ENCODE assay signal across 8 cellular contexts in the genomic region with DNA sequence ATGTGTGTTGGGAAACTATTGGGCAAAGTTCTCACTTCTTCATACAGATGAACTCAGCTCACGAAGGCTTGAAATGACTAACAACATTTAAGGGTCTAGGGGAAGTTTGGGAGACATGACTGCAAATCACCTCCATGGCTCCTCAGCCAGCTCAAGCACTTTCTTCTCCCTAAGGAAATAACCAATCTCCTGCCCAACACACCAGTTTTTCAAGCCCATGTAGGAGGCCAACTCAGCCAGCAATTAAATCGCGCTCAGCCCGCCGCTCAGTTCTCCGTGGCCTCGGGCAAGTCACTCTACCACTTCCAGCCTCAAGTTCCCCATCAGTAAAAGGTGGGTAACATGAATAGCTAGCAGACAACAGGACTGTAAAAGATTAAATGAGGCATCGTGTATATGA. TPM values are rescaled to one million over a fixed set of nuclear protein-coding genes. Genes with fewer than 3 reads are reported as not detected.
DNase-seq lines count a peak whose midpoint lies in the region; ATAC-seq, FAIRE-seq and TF ChIP-seq lines count a peak whose summit lies in the region.

No MANE protein-coding gene starts in this region.

- BruUV-seq in K562 (replicated peaks; lab: Mats Ljungman, UMichigan) = TSS peak; percentile 49

- H2AFZ ChIP-seq in K562 (ENCODE audit: low read depth, low read length) = peak overlapping the region; percentile 25

- H3K4me1 ChIP-seq in ES-I3 (ENCODE audit: insufficient read depth, low read length) (peaks cover 26% of the 10 kb centered on the region; the same call in 1 of the 2 replicates), K562 (replicated peaks in 1 of 2; ENCODE audit: control insufficient read depth in 2 of 2, insufficient read depth in 2 of 2, low read length in 2 of 2) (peaks cover 15 to 36% of the 10 kb centered on the region in 2 experiments; a peak in 4 of 5 replicates), lower lobe of right lung (peaks cover 73% of the 10 kb centered on the region), tibial nerve (peaks cover 0 to 77% (median 48%) of the 10 kb centered on the region in 4 donors)

- in situ Hi-C loops in K562 (cut with MboI) = no loop called here

- H3K27ac ChIP-seq in K562 (ENCODE audit: extremely low read depth, low read depth, low read length) = peak overlapping the region; percentile 95
- peak overlapping the region; percentile 97 for H3K27ac ChIP-seq in lower lobe of right lung
- H3K27ac ChIP-seq in tibial nerve = peak overlapping the region; percentile 91 to 99 (median 96)

- DNase-seq in M059J (ENCODE audit: low read depth) = peak; percentile 38
- DNase-seq in K562 (ENCODE audit: extremely low read depth in 1 of 4, low spot score in 3 of 4) = peak in 1 of 4 experiments; percentile 17
- DNase-seq in lower lobe of right lung = no peak
- no peak for DNase-seq in tibial nerve (ENCODE audit: low spot score in 2 of 2)
- DNase-seq in iPS-NIHi11 (ENCODE audit: low spot score) = no peak
- DNase-seq in HEK293T (ENCODE audit: extremely low spot score) = no peak

- H3K36me3 ChIP-seq in ES-I3 (ENCODE audit: insufficient read depth, low read length) = 0 out of 2 replicates have a peak, but pooled peaks cover 3% of the 10 kb centered on the region
- H3K36me3 ChIP-seq in K562 (ENCODE audit: control insufficient read depth, insufficient read depth, low read length) = peaks cover 39% of the 10 kb centered on the region; the same call in 2 of the 3 replicates
- H3K36me3 ChIP-seq in lower lobe of right lung = peaks cover 21% of the 10 kb centered on the region
- peaks cover 0 to 4% (median 0%) of the 10 kb centered on the region in 3 donors for H3K36me3 ChIP-seq in tibial nerve

- no peak for FAIRE-seq in K562 (lab: Jason Lieb, UNC)

- CTCF ChIA-PET in K562 (lab: Yijun Ruan, JAX; ENCODE audit: low intra/inter-chr PET ratio) = no interaction called here
- CTCF ChIA-PET in HEK293T (lab: Yijun Ruan, JAX) = no interaction called here

- WGBS in K562 (ENCODE audit: insufficient coverage, low coverage, missing lambda C conversion rate) = 2% methylated on average over 8 of the region's 8 CpGs
- 1% methylated on average over 8 of the region's 8 CpGs for WGBS in tibial nerve, 2 donors

- TF ChIP-seq RAD21 in K562 (CRISPR knock-in tag; conservative IDR thresholded peaks at IDR 0.05 in 1 of 2, IDR thresholded peaks at IDR 0.05 in 1 of 2) = no peak

- 0 out of 2 replicates have a peak, but pooled peaks cover 17% of the 10 kb centered on the region for H4K20me1 ChIP-seq in K562 (replicated peaks; ENCODE audit: control insufficient read depth, insufficient read depth, low read length)

- peaks cover 57% of the 10 kb centered on the region for H3K79me2 ChIP-seq in K562 (ENCODE audit: control insufficient read depth, insufficient read depth, low read length)

- H3K9ac ChIP-seq in ES-I3 (ENCODE audit: low read depth, low read length) (peak overlapping the region; percentile 93), K562 (ENCODE audit: insufficient read depth in 1 of 2, low read depth in 2 of 2, low read length in 2 of 2) (peak overlapping the region; percentile 93 to 97)

- H3K4me2 ChIP-seq in K562 (ENCODE audit: insufficient read depth, low read length) = peak overlapping the region; percentile 80

- peak overlapping the region; percentile 61 for H3K4me3 ChIP-seq in K562
- H3K4me3 ChIP-seq in lower lobe of right lung = peak overlapping the region; percentile 95
- peak overlapping the region; percentile 59 to 84 (median 70) for H3K4me3 ChIP-seq in tibial nerve

- POLR2A ChIA-PET in K562 (lab: Yijun Ruan, JAX) (interaction anchor here (0.6 to 3.1 kb wide), 12 partner anchors 14 to 1413 kb away, joined by 3 to 31 read pairs (median 4); no protein-coding TSS in a partner anchor), HEK293T (lab: Yijun Ruan, JAX) (interaction anchor here (0.9 to 3.3 kb wide), 12 partner anchors 9 to 106 kb away, joined by 3 to 24 read pairs (median 4); a partner anchor contains a TSS)

- no peak for TF ChIP-seq POLR2A in K562 (conservative IDR thresholded peaks at IDR 0.05)
- TF ChIP-seq POLR2A in tibial nerve (IDR thresholded peaks at IDR 0.05) = no peak

- no peaks in the 10 kb centered on the region for H3K9me1 ChIP-seq in K562 (ENCODE audit: control insufficient read depth, insufficient read depth, low read length)

- TF ChIP-seq EP300 in K562 (IDR thresholded peaks at IDR 0.05; ENCODE audit: low read length) (no peak), tibial nerve (IDR thresholded peaks at IDR 0.05) (no peak)

- ATAC-seq in K562 (no peak), lower lobe of right lung (no peak), GM18517 (IDR thresholded peaks at IDR 0.05; ENCODE audit: unreplicated experiment) (no peak)

- no peaks in the 10 kb centered on the region for H3K9me3 ChIP-seq in ES-I3 (ENCODE audit: control insufficient read depth, insufficient read depth, low read length)
- H3K9me3 ChIP-seq in K562 (replicated peaks; ENCODE audit: control insufficient read depth, insufficient read depth, low read depth, low read length) = no peaks in the 10 kb centered on the region
- H3K9me3 ChIP-seq in lower lobe of right lung = no peaks in the 10 kb centered on the region
- H3K9me3 ChIP-seq in tibial nerve = no peaks in the 10 kb centered on the region

- H3K27me3 ChIP-seq in K562 (ENCODE audit: control insufficient read depth in 2 of 2, insufficient read depth in 2 of 2, low read length in 2 of 2) (no peaks in the 10 kb centered on the region), lower lobe of right lung (ENCODE audit: low read depth) (no peaks in the 10 kb centered on the region), tibial nerve (no peaks in the 10 kb centered on the region)

- intact Hi-C loops in K562 (cut with micrococcal nuclease) (no loop called here), lower lobe of right lung (cut with DNase I) (no loop called here)

- TF ChIP-seq CTCF in K562 (IDR thresholded peaks at IDR 0.05 in 2 of 3, conservative IDR thresholded peaks at IDR 0.05 in 1 of 3; ENCODE audit: insufficient read depth in 2 of 3, low read depth in 1 of 3, low read length in 3 of 3) (no peak), lower lobe of right lung (IDR thresholded peaks at IDR 0.05) (no peak), tibial nerve (IDR thresholded peaks at IDR 0.05) (no peak)

RNA-seq across cellular contexts. Expression of a gene that starts 0.8 kb away (rescaled TPM):
- total RNA-seq in M059J (2014; rRNA removed; shearing (Covaris generic)) = 22.6 and 28.3 TPM in 2 replicates
- total RNA-seq in K562 (2011; cell fraction: chromatin; rRNA removed; ENCODE audit: low replicate concordance) = 48.1 and 83.3 TPM in 2 replicates
- 38.3 and 41.5 TPM in 2 replicates for total RNA-seq in K562 (2011; cell fraction: nucleolus; rRNA removed)
- 41.4 and 45.6 TPM in 2 replicates for total RNA-seq in K562 (2011; cell fraction: nucleoplasm; rRNA removed)
- total RNA-seq in K562 (2014; rRNA removed) (24.9 and 39.1 TPM in 2 replicates), K562 (2014; rRNA removed; fragmentation: Illumina TruSeq; extraction: Trizol) (23.5 and 24.1 TPM in 2 replicates), K562 (2015; rRNA removed; fragmentation: Illumina TruSeq; extraction: Trizol) (25.5 and 26.3 TPM in 2 replicates), K562 (2021) (47.3 and 53.6 TPM in 2 replicates), lower lobe of right lung (75.0 TPM), tibial nerve (10 to 100 TPM; 47.4 to 49.2 (median 48.5) TPM)
- polyA plus RNA-seq in K562 (2011; rRNA removed) (44.4 and 53.8 TPM in 2 replicates), K562 (2014; fragmentation: Illumina TruSeq; extraction: Trizol) (47.7 and 53.0 TPM in 2 replicates), K562 (2014; fragmentation: Nextera tagmentation; extraction: Ambion mirVana) (10 to 100 TPM; 14.3 to 22.3 TPM), K562 (2014; rRNA removed) (39.8 and 45.4 TPM in 2 replicates)
- 32.6 and 35.2 TPM in 2 replicates for polyA plus RNA-seq in K562 (2011; cell fraction: cytosol; rRNA removed)
- 57.4 and 60.2 TPM in 2 replicates for polyA plus RNA-seq in K562 (2011; cell fraction: nucleus; rRNA removed)
- 44.3 and 46.7 TPM in 2 replicates for polyA plus RNA-seq in K562 (2012)
- 28.0 and 31.6 TPM in 2 replicates for polyA minus RNA-seq in K562 (2011; rRNA and poly(A)+ RNA removed)
- 18.9 and 27.0 TPM in 2 replicates for polyA minus RNA-seq in K562 (2011; cell fraction: cytosol; rRNA and poly(A)+ RNA removed)
- 13.5 and 18.8 TPM in 2 replicates for polyA minus RNA-seq in K562 (2011; cell fraction: nucleus; rRNA and poly(A)+ RNA removed)

RNA-seq across cellular contexts. Expression of a gene that starts 26.5 kb away (rescaled TPM):
- total RNA-seq in M059J (2014; rRNA removed; shearing (Covaris generic)) = not detected in 2 replicates
- total RNA-seq in K562 (2011; cell fraction: chromatin; rRNA removed; ENCODE audit: low replicate concordance) = 8.4 and 14.5 TPM in 2 replicates
- 6.3 and 6.8 TPM in 2 replicates for total RNA-seq in K562 (2011; cell fraction: nucleolus; rRNA removed)
- 8.3 and 17.9 TPM in 2 replicates for total RNA-seq in K562 (2011; cell fraction: nucleoplasm; rRNA removed)
- not detected in 2 replicates for total RNA-seq in K562 (2014; rRNA removed)
- total RNA-seq in K562 (2014; rRNA removed; fragmentation: Illumina TruSeq; extraction: Trizol) = 0.25 and 0.41 TPM in 2 replicates
- 0.25 and 0.38 TPM in 2 replicates for total RNA-seq in K562 (2015; rRNA removed; fragmentation: Illumina TruSeq; extraction: Trizol)
- 0.31 and 0.35 TPM in 2 replicates for total RNA-seq in K562 (2021)
- 0.17 TPM in 1 of 2 replicates, not detected in the other for polyA plus RNA-seq in K562 (2011; rRNA removed)
- 0.12 TPM in 1 of 2 replicates, not detected in the other for polyA plus RNA-seq in K562 (2011; cell fraction: cytosol; rRNA removed)
- polyA plus RNA-seq in K562 (2011; cell fraction: nucleus; rRNA removed) = 0.36 and 0.37 TPM in 2 replicates
- not detected in 2 replicates for polyA plus RNA-seq in K562 (2012)
- polyA plus RNA-seq in K562 (2014; fragmentation: Illumina TruSeq; extraction: Trizol) = not detected in 2 replicates
- polyA plus RNA-seq in K562 (2014; fragmentation: Nextera tagmentation; extraction: Ambion mirVana) = under 1 TPM; 0.13 to 0.34 TPM
- polyA plus RNA-seq in K562 (2014; rRNA removed) = 0.09 TPM in 1 of 2 replicates, not detected in the other
- polyA minus RNA-seq in K562 (2011; rRNA and poly(A)+ RNA removed) = 0.74 and 1.0 TPM in 2 replicates
- polyA minus RNA-seq in K562 (2011; cell fraction: cytosol; rRNA and poly(A)+ RNA removed) = not detected in 2 replicates
- 0.44 and 0.67 TPM in 2 replicates for polyA minus RNA-seq in K562 (2011; cell fraction: nucleus; rRNA and poly(A)+ RNA removed)
- 1.0 TPM for total RNA-seq in lower lobe of right lung
- total RNA-seq in tibial nerve = 1 to 10 TPM in 1 of 4 donors, not detected in 3; 2.7 TPM

RNA-seq across cellular contexts. Expression of a gene that starts 35.3 kb away (rescaled TPM):
- 47.9 and 80.4 TPM in 2 replicates for total RNA-seq in M059J (2014; rRNA removed; shearing (Covaris generic))
- total RNA-seq in K562 (2011; cell fraction: chromatin; rRNA removed; ENCODE audit: low replicate concordance) = 13.9 and 37.9 TPM in 2 replicates
- 38.5 and 38.7 TPM in 2 replicates for total RNA-seq in K562 (2011; cell fraction: nucleolus; rRNA removed)
- total RNA-seq in K562 (2011; cell fraction: nucleoplasm; rRNA removed) = 25.3 and 37.0 TPM in 2 replicates
- 28.7 and 43.2 TPM in 2 replicates for total RNA-seq in K562 (2014; rRNA removed)
- 10.9 and 13.5 TPM in 2 replicates for total RNA-seq in K562 (2014; rRNA removed; fragmentation: Illumina TruSeq; extraction: Trizol)
- total RNA-seq in K562 (2015; rRNA removed; fragmentation: Illumina TruSeq; extraction: Trizol) = 20.0 and 21.0 TPM in 2 replicates
- total RNA-seq in K562 (2021) = 66.7 and 66.8 TPM in 2 replicates
- 23.4 and 60.3 TPM in 2 replicates for polyA plus RNA-seq in K562 (2011; rRNA removed)
- 41.8 and 76.5 TPM in 2 replicates for polyA plus RNA-seq in K562 (2011; cell fraction: cytosol; rRNA removed)
- 21.3 and 28.1 TPM in 2 replicates for polyA plus RNA-seq in K562 (2011; cell fraction: nucleus; rRNA removed)
- polyA plus RNA-seq in K562 (2012) = 46.5 and 68.5 TPM in 2 replicates
- 59.2 and 83.9 TPM in 2 replicates for polyA plus RNA-seq in K562 (2014; fragmentation: Illumina TruSeq; extraction: Trizol)
- polyA plus RNA-seq in K562 (2014; fragmentation: Nextera tagmentation; extraction: Ambion mirVana) = 1 to 10 TPM; 1.4 to 3.9 TPM
- polyA plus RNA-seq in K562 (2014; rRNA removed) = 37.6 and 45.0 TPM in 2 replicates
- 21.7 and 21.8 TPM in 2 replicates for polyA minus RNA-seq in K562 (2011; rRNA and poly(A)+ RNA removed)
- polyA minus RNA-seq in K562 (2011; cell fraction: cytosol; rRNA and poly(A)+ RNA removed) = 30.6 and 64.6 TPM in 2 replicates
- polyA minus RNA-seq in K562 (2011; cell fraction: nucleus; rRNA and poly(A)+ RNA removed) = 7.7 and 11.7 TPM in 2 replicates
- total RNA-seq in lower lobe of right lung = 219 TPM
- 100 to 1,000 TPM; 134 to 200 (median 176) TPM for total RNA-seq in tibial nerve
